1 cellular context compared by ENCODE assay signal in the genomic region with DNA sequence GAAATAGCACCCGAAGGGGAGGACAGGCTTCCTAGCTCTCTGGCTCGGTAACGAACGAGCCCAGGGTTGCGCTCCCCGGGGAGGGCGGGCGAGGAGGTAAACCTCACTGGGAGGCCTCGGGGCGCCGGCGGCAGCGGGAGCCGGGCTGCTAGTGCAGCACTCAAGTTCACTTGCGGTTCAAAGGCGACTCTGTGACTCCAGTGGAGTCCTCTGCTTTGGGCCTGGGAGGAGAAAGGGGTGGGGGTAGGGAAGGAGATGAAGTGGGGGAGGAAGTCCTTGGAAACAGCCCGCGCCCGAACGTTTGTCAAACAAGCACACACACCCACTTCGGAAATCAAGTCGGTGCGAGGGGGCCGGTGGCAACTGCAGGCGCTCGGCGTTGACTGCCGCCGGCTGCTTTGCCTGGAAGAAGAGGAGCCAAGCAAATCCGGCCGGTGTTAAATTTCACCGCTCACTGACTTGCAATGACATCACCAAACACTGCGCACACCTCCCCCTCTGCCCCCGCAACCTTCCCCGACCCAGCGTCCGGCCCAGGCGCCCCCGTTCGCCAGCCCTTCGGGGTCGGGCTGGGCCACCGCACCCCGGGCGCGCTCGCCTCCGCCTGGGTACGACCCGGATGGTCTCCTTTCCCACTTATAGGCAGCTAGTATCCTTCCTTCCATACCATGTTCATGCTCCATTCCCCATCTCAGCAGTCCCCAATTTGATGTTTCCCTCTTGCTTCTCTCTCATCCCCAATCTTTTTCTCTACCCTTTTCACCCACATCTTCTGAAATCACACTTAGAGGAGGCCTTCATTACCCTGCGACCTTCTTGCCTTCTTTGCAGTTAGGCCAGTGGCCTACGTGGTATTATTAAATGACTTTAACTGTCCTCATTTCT.
TF ChIP-seq lines count a peak whose summit lies in the region.

A gene (minus strand): TSS at position 202 of the 885 bp plus-strand sequence. CDS start 376 bp downstream, outside the sequence.

TF ChIP-seq in HEK293, 187 proteins besides CTCF, POLR2A, EP300 and RAD21 (continued from another document and continues in another):
- TF ChIP-seq, protein P1, sequence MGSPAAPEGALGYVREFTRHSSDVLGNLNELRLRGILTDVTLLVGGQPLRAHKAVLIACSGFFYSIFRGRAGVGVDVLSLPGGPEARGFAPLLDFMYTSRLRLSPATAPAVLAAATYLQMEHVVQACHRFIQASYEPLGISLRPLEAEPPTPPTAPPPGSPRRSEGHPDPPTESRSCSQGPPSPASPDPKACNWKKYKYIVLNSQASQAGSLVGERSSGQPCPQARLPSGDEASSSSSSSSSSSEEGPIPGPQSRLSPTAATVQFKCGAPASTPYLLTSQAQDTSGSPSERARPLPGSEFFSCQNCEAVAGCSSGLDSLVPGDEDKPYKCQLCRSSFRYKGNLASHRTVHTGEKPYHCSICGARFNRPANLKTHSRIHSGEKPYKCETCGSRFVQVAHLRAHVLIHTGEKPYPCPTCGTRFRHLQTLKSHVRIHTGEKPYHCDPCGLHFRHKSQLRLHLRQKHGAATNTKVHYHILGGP (tag by site-specific recombination; IDR thresholded peaks at IDR 0.05), result no peak
- no peak for TF ChIP-seq SALL2 (tag by site-specific recombination; IDR thresholded peaks at IDR 0.05; ENCODE audit: borderline replicate concordance)
- no peak for TF ChIP-seq ZNF157 (tag by site-specific recombination; IDR thresholded peaks at IDR 0.05)
- TF ChIP-seq YY2 (tag by site-specific recombination; IDR thresholded peaks at IDR 0.05), result no peak
- no peak for TF ChIP-seq ZNF10 (tag by site-specific recombination; IDR thresholded peaks at IDR 0.05)
- TF ChIP-seq, protein P2, sequence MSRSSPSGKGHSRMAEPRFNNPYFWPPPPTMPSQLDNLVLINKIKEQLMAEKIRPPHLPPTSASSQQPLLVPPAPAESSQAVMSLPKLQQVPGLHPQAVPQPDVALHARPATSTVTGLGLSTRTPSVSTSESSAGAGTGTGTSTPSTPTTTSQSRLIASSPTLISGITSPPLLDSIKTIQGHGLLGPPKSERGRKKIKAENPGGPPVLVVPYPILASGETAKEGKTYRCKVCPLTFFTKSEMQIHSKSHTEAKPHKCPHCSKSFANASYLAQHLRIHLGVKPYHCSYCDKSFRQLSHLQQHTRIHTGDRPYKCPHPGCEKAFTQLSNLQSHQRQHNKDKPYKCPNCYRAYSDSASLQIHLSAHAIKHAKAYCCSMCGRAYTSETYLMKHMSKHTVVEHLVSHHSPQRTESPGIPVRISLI (tag by site-specific recombination; IDR thresholded peaks at IDR 0.05), result no peak
- TF ChIP-seq, protein P3, sequence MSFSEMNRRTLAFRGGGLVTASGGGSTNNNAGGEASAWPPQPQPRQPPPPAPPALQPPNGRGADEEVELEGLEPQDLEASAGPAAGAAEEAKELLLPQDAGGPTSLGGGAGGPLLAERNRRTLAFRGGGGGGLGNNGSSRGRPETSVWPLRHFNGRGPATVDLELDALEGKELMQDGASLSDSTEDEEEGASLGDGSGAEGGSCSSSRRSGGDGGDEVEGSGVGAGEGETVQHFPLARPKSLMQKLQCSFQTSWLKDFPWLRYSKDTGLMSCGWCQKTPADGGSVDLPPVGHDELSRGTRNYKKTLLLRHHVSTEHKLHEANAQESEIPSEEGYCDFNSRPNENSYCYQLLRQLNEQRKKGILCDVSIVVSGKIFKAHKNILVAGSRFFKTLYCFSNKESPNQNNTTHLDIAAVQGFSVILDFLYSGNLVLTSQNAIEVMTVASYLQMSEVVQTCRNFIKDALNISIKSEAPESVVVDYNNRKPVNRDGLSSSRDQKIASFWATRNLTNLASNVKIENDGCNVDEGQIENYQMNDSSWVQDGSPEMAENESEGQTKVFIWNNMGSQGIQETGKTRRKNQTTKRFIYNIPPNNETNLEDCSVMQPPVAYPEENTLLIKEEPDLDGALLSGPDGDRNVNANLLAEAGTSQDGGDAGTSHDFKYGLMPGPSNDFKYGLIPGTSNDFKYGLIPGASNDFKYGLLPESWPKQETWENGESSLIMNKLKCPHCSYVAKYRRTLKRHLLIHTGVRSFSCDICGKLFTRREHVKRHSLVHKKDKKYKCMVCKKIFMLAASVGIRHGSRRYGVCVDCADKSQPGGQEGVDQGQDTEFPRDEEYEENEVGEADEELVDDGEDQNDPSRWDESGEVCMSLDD (tag by site-specific recombination; IDR thresholded peaks at IDR 0.05), result no peak
- TF ChIP-seq ZNF311 (tag by site-specific recombination; IDR thresholded peaks at IDR 0.05; ENCODE audit: borderline replicate concordance), result no peak
- TF ChIP-seq, protein P4, sequence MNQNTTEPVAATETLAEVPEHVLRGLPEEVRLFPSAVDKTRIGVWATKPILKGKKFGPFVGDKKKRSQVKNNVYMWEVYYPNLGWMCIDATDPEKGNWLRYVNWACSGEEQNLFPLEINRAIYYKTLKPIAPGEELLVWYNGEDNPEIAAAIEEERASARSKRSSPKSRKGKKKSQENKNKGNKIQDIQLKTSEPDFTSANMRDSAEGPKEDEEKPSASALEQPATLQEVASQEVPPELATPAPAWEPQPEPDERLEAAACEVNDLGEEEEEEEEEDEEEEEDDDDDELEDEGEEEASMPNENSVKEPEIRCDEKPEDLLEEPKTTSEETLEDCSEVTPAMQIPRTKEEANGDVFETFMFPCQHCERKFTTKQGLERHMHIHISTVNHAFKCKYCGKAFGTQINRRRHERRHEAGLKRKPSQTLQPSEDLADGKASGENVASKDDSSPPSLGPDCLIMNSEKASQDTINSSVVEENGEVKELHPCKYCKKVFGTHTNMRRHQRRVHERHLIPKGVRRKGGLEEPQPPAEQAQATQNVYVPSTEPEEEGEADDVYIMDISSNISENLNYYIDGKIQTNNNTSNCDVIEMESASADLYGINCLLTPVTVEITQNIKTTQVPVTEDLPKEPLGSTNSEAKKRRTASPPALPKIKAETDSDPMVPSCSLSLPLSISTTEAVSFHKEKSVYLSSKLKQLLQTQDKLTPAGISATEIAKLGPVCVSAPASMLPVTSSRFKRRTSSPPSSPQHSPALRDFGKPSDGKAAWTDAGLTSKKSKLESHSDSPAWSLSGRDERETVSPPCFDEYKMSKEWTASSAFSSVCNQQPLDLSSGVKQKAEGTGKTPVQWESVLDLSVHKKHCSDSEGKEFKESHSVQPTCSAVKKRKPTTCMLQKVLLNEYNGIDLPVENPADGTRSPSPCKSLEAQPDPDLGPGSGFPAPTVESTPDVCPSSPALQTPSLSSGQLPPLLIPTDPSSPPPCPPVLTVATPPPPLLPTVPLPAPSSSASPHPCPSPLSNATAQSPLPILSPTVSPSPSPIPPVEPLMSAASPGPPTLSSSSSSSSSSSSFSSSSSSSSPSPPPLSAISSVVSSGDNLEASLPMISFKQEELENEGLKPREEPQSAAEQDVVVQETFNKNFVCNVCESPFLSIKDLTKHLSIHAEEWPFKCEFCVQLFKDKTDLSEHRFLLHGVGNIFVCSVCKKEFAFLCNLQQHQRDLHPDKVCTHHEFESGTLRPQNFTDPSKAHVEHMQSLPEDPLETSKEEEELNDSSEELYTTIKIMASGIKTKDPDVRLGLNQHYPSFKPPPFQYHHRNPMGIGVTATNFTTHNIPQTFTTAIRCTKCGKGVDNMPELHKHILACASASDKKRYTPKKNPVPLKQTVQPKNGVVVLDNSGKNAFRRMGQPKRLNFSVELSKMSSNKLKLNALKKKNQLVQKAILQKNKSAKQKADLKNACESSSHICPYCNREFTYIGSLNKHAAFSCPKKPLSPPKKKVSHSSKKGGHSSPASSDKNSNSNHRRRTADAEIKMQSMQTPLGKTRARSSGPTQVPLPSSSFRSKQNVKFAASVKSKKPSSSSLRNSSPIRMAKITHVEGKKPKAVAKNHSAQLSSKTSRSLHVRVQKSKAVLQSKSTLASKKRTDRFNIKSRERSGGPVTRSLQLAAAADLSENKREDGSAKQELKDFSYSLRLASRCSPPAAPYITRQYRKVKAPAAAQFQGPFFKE (tag by site-specific recombination; IDR thresholded peaks at IDR 0.05; ENCODE audit: borderline replicate concordance), result no peak
- TF ChIP-seq KLF9 (tag by site-specific recombination; IDR thresholded peaks at IDR 0.05; ENCODE audit: low read depth), result peak; percentile 81
- TF ChIP-seq ZNF302 (tag by site-specific recombination; IDR thresholded peaks at IDR 0.05; ENCODE audit: low read depth), result no peak
- no peak for TF ChIP-seq RBAK (tag by site-specific recombination; IDR thresholded peaks at IDR 0.05)
- TF ChIP-seq ZNF610 (tag by site-specific recombination; IDR thresholded peaks at IDR 0.05; ENCODE audit: borderline replicate concordance), result 0 out of 2 replicates have a peak, but pooled peaks have one; percentile 37
- no peak for TF ChIP-seq ZNF555 (tag by site-specific recombination; conservative IDR thresholded peaks at IDR 0.05)
- TF ChIP-seq REPIN1 (tag by site-specific recombination; IDR thresholded peaks at IDR 0.05; ENCODE audit: low read depth), result no peak
- TF ChIP-seq, protein P5, sequence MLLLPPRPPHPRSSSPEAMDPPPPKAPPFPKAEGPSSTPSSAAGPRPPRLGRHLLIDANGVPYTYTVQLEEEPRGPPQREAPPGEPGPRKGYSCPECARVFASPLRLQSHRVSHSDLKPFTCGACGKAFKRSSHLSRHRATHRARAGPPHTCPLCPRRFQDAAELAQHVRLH (tag by site-specific recombination; IDR thresholded peaks at IDR 0.05), result no peak
- peak; percentile 86 for TF ChIP-seq EGR2 (tag by site-specific recombination; IDR thresholded peaks at IDR 0.05; ENCODE audit: low read depth)
- TF ChIP-seq, protein P6, sequence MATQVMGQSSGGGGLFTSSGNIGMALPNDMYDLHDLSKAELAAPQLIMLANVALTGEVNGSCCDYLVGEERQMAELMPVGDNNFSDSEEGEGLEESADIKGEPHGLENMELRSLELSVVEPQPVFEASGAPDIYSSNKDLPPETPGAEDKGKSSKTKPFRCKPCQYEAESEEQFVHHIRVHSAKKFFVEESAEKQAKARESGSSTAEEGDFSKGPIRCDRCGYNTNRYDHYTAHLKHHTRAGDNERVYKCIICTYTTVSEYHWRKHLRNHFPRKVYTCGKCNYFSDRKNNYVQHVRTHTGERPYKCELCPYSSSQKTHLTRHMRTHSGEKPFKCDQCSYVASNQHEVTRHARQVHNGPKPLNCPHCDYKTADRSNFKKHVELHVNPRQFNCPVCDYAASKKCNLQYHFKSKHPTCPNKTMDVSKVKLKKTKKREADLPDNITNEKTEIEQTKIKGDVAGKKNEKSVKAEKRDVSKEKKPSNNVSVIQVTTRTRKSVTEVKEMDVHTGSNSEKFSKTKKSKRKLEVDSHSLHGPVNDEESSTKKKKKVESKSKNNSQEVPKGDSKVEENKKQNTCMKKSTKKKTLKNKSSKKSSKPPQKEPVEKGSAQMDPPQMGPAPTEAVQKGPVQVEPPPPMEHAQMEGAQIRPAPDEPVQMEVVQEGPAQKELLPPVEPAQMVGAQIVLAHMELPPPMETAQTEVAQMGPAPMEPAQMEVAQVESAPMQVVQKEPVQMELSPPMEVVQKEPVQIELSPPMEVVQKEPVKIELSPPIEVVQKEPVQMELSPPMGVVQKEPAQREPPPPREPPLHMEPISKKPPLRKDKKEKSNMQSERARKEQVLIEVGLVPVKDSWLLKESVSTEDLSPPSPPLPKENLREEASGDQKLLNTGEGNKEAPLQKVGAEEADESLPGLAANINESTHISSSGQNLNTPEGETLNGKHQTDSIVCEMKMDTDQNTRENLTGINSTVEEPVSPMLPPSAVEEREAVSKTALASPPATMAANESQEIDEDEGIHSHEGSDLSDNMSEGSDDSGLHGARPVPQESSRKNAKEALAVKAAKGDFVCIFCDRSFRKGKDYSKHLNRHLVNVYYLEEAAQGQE (tag by site-specific recombination; IDR thresholded peaks at IDR 0.05), result no peak
- TF ChIP-seq, protein P7, sequence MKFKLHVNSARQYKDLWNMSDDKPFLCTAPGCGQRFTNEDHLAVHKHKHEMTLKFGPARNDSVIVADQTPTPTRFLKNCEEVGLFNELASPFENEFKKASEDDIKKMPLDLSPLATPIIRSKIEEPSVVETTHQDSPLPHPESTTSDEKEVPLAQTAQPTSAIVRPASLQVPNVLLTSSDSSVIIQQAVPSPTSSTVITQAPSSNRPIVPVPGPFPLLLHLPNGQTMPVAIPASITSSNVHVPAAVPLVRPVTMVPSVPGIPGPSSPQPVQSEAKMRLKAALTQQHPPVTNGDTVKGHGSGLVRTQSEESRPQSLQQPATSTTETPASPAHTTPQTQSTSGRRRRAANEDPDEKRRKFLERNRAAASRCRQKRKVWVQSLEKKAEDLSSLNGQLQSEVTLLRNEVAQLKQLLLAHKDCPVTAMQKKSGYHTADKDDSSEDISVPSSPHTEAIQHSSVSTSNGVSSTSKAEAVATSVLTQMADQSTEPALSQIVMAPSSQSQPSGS (tag by site-specific recombination; IDR thresholded peaks at IDR 0.05; ENCODE audit: low read depth), result peak; percentile 92
- TF ChIP-seq ZNF169 (tag by site-specific recombination; IDR thresholded peaks at IDR 0.05), result no peak
- 0 out of 2 replicates have a peak, but pooled peaks have one; percentile 30 for TF ChIP-seq ZNF184 (tag by site-specific recombination; IDR thresholded peaks at IDR 0.05)
- TF ChIP-seq ZNF23 (tag by site-specific recombination; IDR thresholded peaks at IDR 0.05; ENCODE audit: borderline replicate concordance), result no peak
- TF ChIP-seq ZNF391 (tag by site-specific recombination; IDR thresholded peaks at IDR 0.05; ENCODE audit: borderline replicate concordance, low read depth), result no peak
- TF ChIP-seq HOXA7 (CRISPR knock-in tag; IDR thresholded peaks at IDR 0.05; ENCODE audit: borderline replicate concordance), result no peak
- TF ChIP-seq ZNF24 (tag by site-specific recombination; IDR thresholded peaks at IDR 0.05), result peak; percentile 46; the same call in 1 of the 2 replicates
- TF ChIP-seq, protein P8, sequence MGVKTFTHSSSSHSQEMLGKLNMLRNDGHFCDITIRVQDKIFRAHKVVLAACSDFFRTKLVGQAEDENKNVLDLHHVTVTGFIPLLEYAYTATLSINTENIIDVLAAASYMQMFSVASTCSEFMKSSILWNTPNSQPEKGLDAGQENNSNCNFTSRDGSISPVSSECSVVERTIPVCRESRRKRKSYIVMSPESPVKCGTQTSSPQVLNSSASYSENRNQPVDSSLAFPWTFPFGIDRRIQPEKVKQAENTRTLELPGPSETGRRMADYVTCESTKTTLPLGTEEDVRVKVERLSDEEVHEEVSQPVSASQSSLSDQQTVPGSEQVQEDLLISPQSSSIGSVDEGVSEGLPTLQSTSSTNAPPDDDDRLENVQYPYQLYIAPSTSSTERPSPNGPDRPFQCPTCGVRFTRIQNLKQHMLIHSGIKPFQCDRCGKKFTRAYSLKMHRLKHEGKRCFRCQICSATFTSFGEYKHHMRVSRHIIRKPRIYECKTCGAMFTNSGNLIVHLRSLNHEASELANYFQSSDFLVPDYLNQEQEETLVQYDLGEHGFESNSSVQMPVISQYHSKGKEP (tag by site-specific recombination; IDR thresholded peaks at IDR 0.05), result peak; percentile 26; the same call in 1 of the 2 replicates
- no peak for TF ChIP-seq ZNF585B (tag by site-specific recombination; IDR thresholded peaks at IDR 0.05)
- TF ChIP-seq SP7 (tag by site-specific recombination; IDR thresholded peaks at IDR 0.05), result peak; percentile 67
- TF ChIP-seq, protein P9, sequence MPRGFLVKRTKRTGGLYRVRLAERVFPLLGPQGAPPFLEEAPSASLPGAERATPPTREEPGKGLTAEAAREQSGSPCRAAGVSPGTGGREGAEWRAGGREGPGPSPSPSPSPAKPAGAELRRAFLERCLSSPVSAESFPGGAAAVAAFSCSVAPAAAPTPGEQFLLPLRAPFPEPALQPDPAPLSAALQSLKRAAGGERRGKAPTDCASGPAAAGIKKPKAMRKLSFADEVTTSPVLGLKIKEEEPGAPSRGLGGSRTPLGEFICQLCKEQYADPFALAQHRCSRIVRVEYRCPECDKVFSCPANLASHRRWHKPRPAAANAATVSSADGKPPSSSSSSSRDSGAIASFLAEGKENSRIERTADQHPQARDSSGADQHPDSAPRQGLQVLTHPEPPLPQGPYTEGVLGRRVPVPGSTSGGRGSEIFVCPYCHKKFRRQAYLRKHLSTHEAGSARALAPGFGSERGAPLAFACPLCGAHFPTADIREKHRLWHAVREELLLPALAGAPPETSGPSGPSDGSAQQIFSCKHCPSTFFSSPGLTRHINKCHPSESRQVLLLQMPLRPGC (tag by site-specific recombination; IDR thresholded peaks at IDR 0.05), result no peak
- 0 out of 2 replicates have a peak, but pooled peaks have one; percentile 46 for TF ChIP-seq ZNF777 (tag by site-specific recombination; IDR thresholded peaks at IDR 0.05; ENCODE audit: borderline replicate concordance)
- TF ChIP-seq ZNF138 (tag by site-specific recombination; IDR thresholded peaks at IDR 0.05; ENCODE audit: borderline replicate concordance), result no peak
